ENCODE assay signal across 8 cellular contexts in the genomic region with DNA sequence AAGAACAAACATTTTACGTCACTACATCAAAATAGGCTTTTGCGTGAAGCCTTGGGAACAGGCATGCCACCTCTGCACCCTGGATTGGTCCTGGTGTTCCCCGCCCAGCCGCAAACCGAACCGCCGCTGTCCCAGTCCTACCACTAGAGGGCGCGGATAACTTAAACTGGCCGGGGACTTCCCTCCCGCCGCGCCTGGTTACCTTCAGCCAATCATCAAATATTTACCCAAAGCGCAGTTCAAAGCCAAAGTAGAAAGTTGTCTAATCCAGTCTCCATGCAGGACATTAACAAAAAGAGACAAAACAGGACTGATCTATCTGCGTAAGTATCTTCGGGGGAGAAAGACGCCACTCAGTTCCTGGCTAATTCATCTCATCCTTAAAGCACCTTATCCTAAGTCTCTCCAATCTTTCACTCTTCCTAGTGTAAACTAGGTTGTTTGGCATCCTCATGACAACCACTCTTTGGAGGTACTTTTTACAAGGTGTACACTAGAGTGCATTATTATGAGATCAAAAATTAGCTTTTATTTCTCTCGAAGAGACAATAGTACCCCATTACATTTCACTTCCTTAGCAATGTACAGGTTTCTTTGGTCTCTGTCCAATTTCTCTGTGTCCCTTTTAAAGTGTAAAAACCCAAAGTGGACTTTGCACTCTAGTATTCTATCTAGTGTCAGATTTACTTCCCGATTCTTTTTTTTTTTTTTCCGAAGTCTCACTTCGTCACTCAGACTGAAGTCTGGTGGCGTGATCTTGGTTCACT. TPM values are rescaled to one million over a fixed set of nuclear protein-coding genes. Genes with fewer than 3 reads are reported as not detected.
A peak's percentile ranks its signal among the peaks of the same experiment; 100 is the strongest.
DNase-seq lines count a peak whose midpoint lies in the region; FAIRE-seq and TF ChIP-seq lines count a peak whose summit lies in the region.

No MANE protein-coding gene starts in this region.

- peak overlapping the region; percentile 32 for H3K4me3 ChIP-seq in epithelial cell of proximal tubule (ENCODE audit: low read depth, low read length)
- peak overlapping the region; percentile 27 to 38 for H3K4me3 ChIP-seq in muscle layer of duodenum (ENCODE audit: low read depth in 1 of 2, low read length in 2 of 2)

- TF ChIP-seq CTCF in epithelial cell of proximal tubule (conservative IDR thresholded peaks at IDR 0.05; ENCODE audit: low read depth, low read length), result peak; percentile 93

- in situ Hi-C loops in KBM-7 (cut with MboI; ENCODE audit: low pct_unique_long_range_greater_than_20kb, low sequenced_read_pairs), result no loop called here

- H3K27me3 ChIP-seq in muscle layer of duodenum (ENCODE audit: low read depth, low read length), result no peaks in the 10 kb centered on the region

- H3K27ac ChIP-seq in muscle layer of duodenum (ENCODE audit: low read length), result peak overlapping the region; percentile 88

- H3K4me1 ChIP-seq in muscle layer of duodenum (ENCODE audit: control insufficient read depth in 1 of 2, insufficient read depth in 2 of 2, low read length in 2 of 2), result peaks cover 10 to 11% of the 10 kb centered on the region in 2 donors

- peaks cover 0 to 4% of the 10 kb centered on the region in 2 donors for H3K36me3 ChIP-seq in muscle layer of duodenum (ENCODE audit: control insufficient read depth in 1 of 2, insufficient read depth in 2 of 2, low read length in 2 of 2)

- no peaks in the 10 kb centered on the region for H3K9me3 ChIP-seq in muscle layer of duodenum (ENCODE audit: control insufficient read depth in 1 of 2, low read length in 2 of 2)

- peak; percentile 88 for FAIRE-seq in G401.6 (lab: Jason Lieb, UNC)

- DNase-seq in KBM-7, result peak; percentile 93
- peak; percentile 90 for DNase-seq in activated T-cell treated with anti-CD3 and anti-CD28 coated beads, Interleukin-2, amount 50 U/mL, for 1 hour
- peak; percentile 66 for DNase-seq in epithelial cell of proximal tubule (ENCODE audit: low read depth)
- DNase-seq in stimulated activated CD8-positive, alpha-beta memory T cell treated with anti-CD3 and anti-CD28 coated beads, Interleukin-4, amount 100 ng/mL, for 4 hours (ENCODE audit: low read depth in 2 of 2, low spot score in 1 of 2), result peak; percentile 68 to 69
- no peak for DNase-seq in cortex of kidney (lab: John Stamatoyannopoulos, UW)

TF ChIP-seq in PFSK-1, 5 proteins besides CTCF, POLR2A, EP300 and RAD21:
- peak; percentile 35 for TF ChIP-seq FOXP2 (optimal IDR thresholded peaks at IDR 0.05; ENCODE audit: borderline replicate concordance, extremely low read depth, extremely low read length, insufficient read depth)
- no peak for TF ChIP-seq SIN3A (IDR thresholded peaks at IDR 0.05; ENCODE audit: borderline replicate concordance, insufficient read depth, low read length)

RNA-seq across cellular contexts. Expression of gene CRY2, which starts 3.9 kb away (rescaled TPM):
- polyA plus RNA-seq in PFSK-1 (2012; ENCODE audit: insufficient read length, low read depth), result 10.9 TPM
- 6.3 and 9.2 TPM in 2 replicates for total RNA-seq in epithelial cell of proximal tubule

RNA-seq across cellular contexts. Expression of gene SLC35C1, which starts 38.4 kb away (rescaled TPM):
- 31.9 TPM for polyA plus RNA-seq in PFSK-1 (2012; ENCODE audit: insufficient read length, low read depth)
- total RNA-seq in epithelial cell of proximal tubule, result 15.1 and 17.9 TPM in 2 replicates

RNA-seq across cellular contexts. Expression of gene MAPK8IP1, which starts 42.1 kb away (rescaled TPM):
- 28.1 TPM for polyA plus RNA-seq in PFSK-1 (2012; ENCODE audit: insufficient read length, low read depth)
- total RNA-seq in epithelial cell of proximal tubule, result 10.1 and 11.1 TPM in 2 replicates
